ENCODE assay signal across 14 cellular contexts in genomic region chr1:221394011-221394544, GRCh38.
DNase-seq lines count a peak whose midpoint lies in the region; ATAC-seq and TF ChIP-seq lines count a peak whose summit lies in the region.
"Had no signal": no experiment of that assay in that cellular context is flagged by ENCODE, and none has a peak within 500 bp of the region (broad histone marks: within the 10 kb centered on the region; RNA-seq: fewer than 3 reads in every experiment).

No MANE protein-coding gene starts in this region.

- no peaks in the 10 kb centered on the region for H3K4me1 Mint-ChIP-seq in activated T-cell treated with anti-CD3 and anti-CD28 coated beads, Interleukin-2, amount 50 U/mL, for 4 hours (ENCODE audit: low read depth)
- H3K4me1 Mint-ChIP-seq: stimulated activated naive B cell treated with anti-CD40 and anti-IgM and Interleukin-4, amounts not matched to agents 10 μg/mL and 1 μg/mL and 100 μg/mL, for 72 hours had no signal

- no peak overlapping the region for H3K14ac ChIP-seq in IMR-90 (replicated peaks; ENCODE audit: low read depth, low read length)

- H3K27me3 ChIP-seq in IMR-90 (ENCODE audit: control insufficient read depth, insufficient read depth, low read length), result no peaks in the 10 kb centered on the region
- no peaks in the 10 kb centered on the region for H3K27me3 ChIP-seq in tibial nerve

- no peaks in the 10 kb centered on the region for H4K20me1 ChIP-seq in IMR-90 (ENCODE audit: insufficient read depth, low read length)

- POLR2A ChIA-PET in IMR-90 (lab: Charles Lee; ENCODE audit: unreplicated experiment), result no interaction called here

- peak; percentile 90 for DNase-seq in AG10803 (ENCODE audit: low read depth)
- peak; percentile 81 for DNase-seq in IMR-90
- DNase-seq in hepatic stellate cell (ENCODE audit: low spot score), result peak; percentile 4
- DNase-seq in activated T-cell treated with anti-CD3 and anti-CD28 coated beads, Interleukin-2, amount 50 U/mL, for 4 hours, result no peak
- DNase-seq in tibial nerve (ENCODE audit: low spot score in 2 of 2), result no peak
- no peak for DNase-seq in mesenteric fat pad (ENCODE audit: low spot score)
- DNase-seq: effector memory CD4-positive, alpha-beta T cell; NCI-H187; stimulated activated naive B cell treated with anti-CD40 and anti-IgM and Interleukin-4, amounts not matched to agents 10 μg/mL and 1 μg/mL and 100 μg/mL, for 72 hours; T-helper 2 cell had no signal

- H3K4me2 ChIP-seq in IMR-90 (ENCODE audit: low read depth, low read length), result no peak overlapping the region

- CTCF ChIA-PET in IMR-90 (lab: Yijun Ruan, JAX), result interaction anchor here (0.6 to 1.7 kb wide), 2 partner anchors 37 to 515 kb away, joined by 4 to 5 read pairs; partner anchors contain the start of gene HLX

- no TSS peak for BruUV-seq in IMR-90 (replicated peaks; lab: Mats Ljungman, UMichigan)

- 20% methylated on average over 1 of the region's 6 CpGs; no CpG with 5 or more reads in 1 of the 2 experiments for WGBS in IMR-90 (ENCODE audit: extremely low coverage in 2 of 2, insufficient read length in 1 of 2), 2 experiments
- 49 to 60% methylated on average over 6 of the region's 6 CpGs for WGBS in tibial nerve, 2 donors

- H3K4me1 ChIP-seq in IMR-90 (ENCODE audit: control insufficient read depth, insufficient read depth, low read length) (peaks cover 5% of the 10 kb centered on the region), tibial nerve (no peaks in the 10 kb centered on the region)

- H3K9me3 ChIP-seq in IMR-90 (ENCODE audit: control insufficient read depth, insufficient read depth, low read length) (peaks cover 3% of the 10 kb centered on the region; the same call in 1 of the 2 replicates), tibial nerve (peaks cover 0 to 13% (median 0%) of the 10 kb centered on the region in 4 donors)

- H2AFZ ChIP-seq in IMR-90 (replicated peaks; ENCODE audit: low read length, poor library complexity), result no peak overlapping the region

- H3K56ac ChIP-seq in IMR-90 (ENCODE audit: extremely low read depth, insufficient read depth, low read length), result no peak overlapping the region

- no peak overlapping the region; the same call in 1 of the 2 replicates for H4K5ac ChIP-seq in IMR-90 (ENCODE audit: low read depth, low read length)

- H3K27ac ChIP-seq in IMR-90 (ENCODE audit: insufficient read depth, low read length) (no peak overlapping the region), tibial nerve (peak overlapping the region in 1 of 4 donors; percentile 36)

- no peak overlapping the region for H2BK5ac ChIP-seq in IMR-90 (ENCODE audit: low read depth, low read length, poor library complexity, severe bottlenecking)

- H3K9me3 Mint-ChIP-seq in activated T-cell treated with anti-CD3 and anti-CD28 coated beads, Interleukin-2, amount 50 U/mL, for 4 hours, result peaks cover 6% of the 10 kb centered on the region
- H3K9me3 Mint-ChIP-seq: activated T-helper 1 cell treated with anti-CD3 and anti-CD28 coated beads, Interleukin-12 subunit alpha, Interleukin-12 subunit beta, Interleukin-2, Interleukin-4 antibody, amounts not matched to agents 30 ng/mL and 10 ng/mL and 1 ng/mL, durations not matched to agents 14 hours and 24 hours and 36 hours had no signal

- no peak overlapping the region for H3K4me3 Mint-ChIP-seq in activated T-cell treated with anti-CD3 and anti-CD28 coated beads, Interleukin-2, amount 50 U/mL, for 4 hours
- H3K4me3 Mint-ChIP-seq: activated T-helper 1 cell treated with anti-CD3 and anti-CD28 coated beads, Interleukin-12 subunit alpha, Interleukin-12 subunit beta, Interleukin-2, Interleukin-4 antibody, amounts not matched to agents 30 ng/mL and 10 ng/mL and 1 ng/mL, durations not matched to agents 14 hours and 24 hours and 36 hours; stimulated activated naive B cell treated with anti-CD40 and anti-IgM and Interleukin-4, amounts not matched to agents 10 μg/mL and 1 μg/mL and 100 μg/mL, for 72 hours had no signal

- H3K4ac ChIP-seq in IMR-90 (ENCODE audit: low read depth, low read length), result 0 out of 2 replicates have a peak overlapping the region, but pooled peaks have one; percentile 2

- 0 out of 2 replicates have a peak overlapping the region, but pooled peaks have one; percentile 0 for H2AK5ac ChIP-seq in IMR-90 (ENCODE audit: low read depth, low read length)

- in situ Hi-C loops in IMR-90 (cut with MboI; ENCODE audit: low sequenced_read_pairs), result no loop called here

- peak overlapping the region; percentile 44 for H2BK120ac ChIP-seq in IMR-90 (ENCODE audit: low read depth, low read length)

- peak overlapping the region; percentile 17; the same call in 1 of the 2 replicates for H2BK20ac ChIP-seq in IMR-90 (ENCODE audit: low read depth, low read length)

- H3K36me3 ChIP-seq in IMR-90 (ENCODE audit: control insufficient read depth, insufficient read depth, low read length), result no peaks in the 10 kb centered on the region
- no peaks in the 10 kb centered on the region for H3K36me3 ChIP-seq in tibial nerve

- H4K8ac ChIP-seq in IMR-90 (ENCODE audit: low read depth in 2 of 2, low read length in 2 of 2), result no peak overlapping the region

- H3K18ac ChIP-seq in IMR-90 (ENCODE audit: low read depth, low read length), result peak overlapping the region; percentile 88

- no peak overlapping the region for H3K23ac ChIP-seq in IMR-90 (ENCODE audit: low read depth, low read length)

- no peak overlapping the region for H4K91ac ChIP-seq in IMR-90 (ENCODE audit: insufficient read depth, low read depth, low read length)

- H3K36me3 Mint-ChIP-seq in activated T-cell treated with anti-CD3 and anti-CD28 coated beads, Interleukin-2, amount 50 U/mL, for 4 hours (ENCODE audit: insufficient read depth), result no peaks in the 10 kb centered on the region
- H3K36me3 Mint-ChIP-seq: stimulated activated naive B cell treated with anti-CD40 and anti-IgM and Interleukin-4, amounts not matched to agents 10 μg/mL and 1 μg/mL and 100 μg/mL, for 72 hours had no signal

- no peak overlapping the region for H2AK9ac ChIP-seq in IMR-90 (replicated peaks; ENCODE audit: low read depth, low read length, poor library complexity)

- ATAC-seq in IMR-90 (ENCODE audit: low read depth) (peak; percentile 49; the same call in 1 of the 2 replicates), SK-N-SH treated with all-trans-retinoic acid at 6 μM for 48 hours (peak; percentile 74), HG02678 (IDR thresholded peaks at IDR 0.05; ENCODE audit: unreplicated experiment) (no peak)
- no peak for ATAC-seq in activated T-cell treated with anti-CD3 and anti-CD28 coated beads, Interleukin-2, amount 50 U/mL, for 4 hours
- ATAC-seq: stimulated activated naive B cell treated with anti-CD40 and anti-IgM and Interleukin-4, amounts not matched to agents 10 μg/mL and 1 μg/mL and 100 μg/mL, for 72 hours had no signal

- no peak for TF ChIP-seq POLR2A in IMR-90 (IDR thresholded peaks at IDR 0.05; ENCODE audit: low read depth, low read length)
- no peak for TF ChIP-seq POLR2A in tibial nerve (IDR thresholded peaks at IDR 0.05)

- TF ChIP-seq EP300 in tibial nerve (IDR thresholded peaks at IDR 0.05), result peak in 1 of 2 donors; percentile 49

- H3K79me1 ChIP-seq in IMR-90 (ENCODE audit: low read depth in 1 of 2, low read length in 2 of 2), result no peaks in the 10 kb centered on the region

- intact Hi-C loops in IMR-90 (cut with micrococcal nuclease), result no loop called here

- TF ChIP-seq CTCF in AG10803 (conservative IDR thresholded peaks at IDR 0.05; ENCODE audit: low read length) (no peak), IMR-90 (conservative IDR thresholded peaks at IDR 0.05; ENCODE audit: low read depth, low read length) (no peak), tibial nerve (IDR thresholded peaks at IDR 0.05) (no peak)

- H3K4me3 ChIP-seq in AG10803 (ENCODE audit: low read length) (no peak overlapping the region), IMR-90 (ENCODE audit: insufficient read depth, low read depth, low read length) (no peak overlapping the region), tibial nerve (no peak overlapping the region)
- H3K4me3 ChIP-seq: lung had no signal

- H3K27me3 Mint-ChIP-seq in activated T-cell treated with anti-CD3 and anti-CD28 coated beads, Interleukin-2, amount 50 U/mL, for 4 hours (ENCODE audit: low read depth), result peaks cover 41% of the 10 kb centered on the region

- H3K9me1 ChIP-seq in IMR-90 (ENCODE audit: insufficient read depth, low read length), result no peaks in the 10 kb centered on the region

- H3K9ac ChIP-seq in IMR-90 (ENCODE audit: low read depth, low read length), result no peak overlapping the region

- no peak for TF ChIP-seq RAD21 in IMR-90 (IDR thresholded peaks at IDR 0.05; ENCODE audit: low read length)

- dilution Hi-C loops in IMR-90 (cut with HindIII; ENCODE audit: low sequenced_read_pairs, unreplicated experiment), result no loop called here

- H2BK15ac ChIP-seq in IMR-90 (ENCODE audit: low read depth, low read length), result peak overlapping the region; percentile 9; the same call in 1 of the 3 replicates

TF ChIP-seq in IMR-90, 13 proteins besides CTCF, POLR2A, EP300 and RAD21:
- peak; percentile 65 for TF ChIP-seq MAFK (IDR thresholded peaks at IDR 0.05; ENCODE audit: low read depth, low read length)
- no peak for TF ChIP-seq BHLHE40 (IDR thresholded peaks at IDR 0.05; ENCODE audit: low read depth, low read length)
- TF ChIP-seq RFX5 (IDR thresholded peaks at IDR 0.05; ENCODE audit: low read depth, low read length), result no peak
- TF ChIP-seq CHD1 (IDR thresholded peaks at IDR 0.05; ENCODE audit: low read depth, low read length), result no peak

TF ChIP-seq in SK-N-SH treated with all-trans-retinoic acid at 6 μM for 48 hours, 23 proteins besides CTCF, POLR2A, EP300 and RAD21 (continues in another document):
- TF ChIP-seq TSHZ2 (CRISPR knock-in tag; IDR thresholded peaks at IDR 0.05), result no peak

Comparison
In these comparisons a context has a peak if more than half of its experiments do, and no peak if none do; other contexts are left out.
1. DNase-seq: peak in AG10803 (single experiment), IMR-90 (single experiment) and hepatic stellate cell (single experiment); none in activated T-cell treated with anti-CD3 and anti-CD28 coated beads, Interleukin-2, amount 50 U/mL, for 4 hours (single experiment), tibial nerve (0 of 2) and mesenteric fat pad (single experiment).
2. ATAC-seq: peak in IMR-90 (single experiment) and SK-N-SH treated with all-trans-retinoic acid at 6 μM for 48 hours (single experiment); none in activated T-cell treated with anti-CD3 and anti-CD28 coated beads, Interleukin-2, amount 50 U/mL, for 4 hours (0 of 2) and HG02678 (single experiment).